1 cellular context compared by ENCODE assay signal in the genomic region with DNA sequence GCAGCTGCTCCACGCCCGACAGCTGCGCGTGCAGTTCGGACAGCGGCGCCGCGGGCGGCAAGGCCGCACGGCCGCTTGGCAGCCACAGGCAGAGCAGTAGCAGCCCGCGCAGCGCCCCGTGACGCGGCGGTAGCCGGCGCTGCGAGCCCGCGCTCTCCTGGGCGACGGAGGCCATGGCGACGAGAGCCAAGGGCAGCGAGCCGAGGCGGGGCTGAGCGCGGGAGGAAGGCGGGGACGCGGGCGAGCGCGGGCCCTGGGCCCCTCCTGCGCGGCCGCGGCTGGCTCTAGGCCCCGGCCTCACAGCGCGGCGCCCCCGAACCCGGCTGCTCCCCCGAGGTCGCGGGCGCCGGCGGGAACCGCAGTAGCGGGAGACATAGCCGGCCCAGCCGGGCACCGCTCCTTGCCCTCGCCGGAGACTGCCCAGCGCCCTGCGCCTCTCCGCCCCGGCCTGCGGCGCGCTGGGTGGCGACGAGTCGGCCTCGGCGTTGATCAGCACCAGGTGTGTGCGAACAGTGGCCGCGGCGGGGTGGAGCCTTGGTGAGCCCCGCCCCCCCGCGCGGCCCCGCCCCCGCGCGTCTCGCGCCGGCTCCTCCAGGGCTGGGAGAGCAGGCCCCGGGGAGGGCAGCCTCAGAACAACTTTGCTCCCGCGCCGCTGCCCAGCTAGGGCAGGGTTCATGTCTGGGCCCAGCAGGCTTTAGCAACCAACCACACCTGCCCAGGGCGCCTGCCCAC.
TF ChIP-seq lines count a peak whose summit lies in the region.

A gene with protein sequence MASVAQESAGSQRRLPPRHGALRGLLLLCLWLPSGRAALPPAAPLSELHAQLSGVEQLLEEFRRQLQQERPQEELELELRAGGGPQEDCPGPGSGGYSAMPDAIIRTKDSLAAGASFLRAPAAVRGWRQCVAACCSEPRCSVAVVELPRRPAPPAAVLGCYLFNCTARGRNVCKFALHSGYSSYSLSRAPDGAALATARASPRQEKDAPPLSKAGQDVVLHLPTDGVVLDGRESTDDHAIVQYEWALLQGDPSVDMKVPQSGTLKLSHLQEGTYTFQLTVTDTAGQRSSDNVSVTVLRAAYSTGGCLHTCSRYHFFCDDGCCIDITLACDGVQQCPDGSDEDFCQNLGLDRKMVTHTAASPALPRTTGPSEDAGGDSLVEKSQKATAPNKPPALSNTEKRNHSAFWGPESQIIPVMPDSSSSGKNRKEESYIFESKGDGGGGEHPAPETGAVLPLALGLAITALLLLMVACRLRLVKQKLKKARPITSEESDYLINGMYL (minus strand): TSS at position 514 of the 732 bp plus-strand sequence. CDS start 339 bp downstream, at position 175.

TF ChIP-seq in HepG2, 621 proteins besides CTCF, POLR2A, EP300 and RAD21 (continued from another document and continues in another):
- TF ChIP-seq PTBP1 (IDR thresholded peaks at IDR 0.05; ENCODE audit: low read depth, low read length, poor library complexity, severe bottlenecking) = no peak
- TF ChIP-seq ZNF17 (CRISPR knock-in tag; IDR thresholded peaks at IDR 0.05) = no peak
- peak; percentile 75; the same call in 1 of the 2 replicates for TF ChIP-seq ZNF232 (CRISPR knock-in tag; IDR thresholded peaks at IDR 0.05; ENCODE audit: borderline replicate concordance)
- TF ChIP-seq SETDB1 (CRISPR knock-in tag; IDR thresholded peaks at IDR 0.05; ENCODE audit: borderline replicate concordance) = no peak
- peak; percentile 60 for TF ChIP-seq ASH2L (IDR thresholded peaks at IDR 0.05; ENCODE audit: insufficient read length, low read depth, low read length)
- TF ChIP-seq, protein P1, sequence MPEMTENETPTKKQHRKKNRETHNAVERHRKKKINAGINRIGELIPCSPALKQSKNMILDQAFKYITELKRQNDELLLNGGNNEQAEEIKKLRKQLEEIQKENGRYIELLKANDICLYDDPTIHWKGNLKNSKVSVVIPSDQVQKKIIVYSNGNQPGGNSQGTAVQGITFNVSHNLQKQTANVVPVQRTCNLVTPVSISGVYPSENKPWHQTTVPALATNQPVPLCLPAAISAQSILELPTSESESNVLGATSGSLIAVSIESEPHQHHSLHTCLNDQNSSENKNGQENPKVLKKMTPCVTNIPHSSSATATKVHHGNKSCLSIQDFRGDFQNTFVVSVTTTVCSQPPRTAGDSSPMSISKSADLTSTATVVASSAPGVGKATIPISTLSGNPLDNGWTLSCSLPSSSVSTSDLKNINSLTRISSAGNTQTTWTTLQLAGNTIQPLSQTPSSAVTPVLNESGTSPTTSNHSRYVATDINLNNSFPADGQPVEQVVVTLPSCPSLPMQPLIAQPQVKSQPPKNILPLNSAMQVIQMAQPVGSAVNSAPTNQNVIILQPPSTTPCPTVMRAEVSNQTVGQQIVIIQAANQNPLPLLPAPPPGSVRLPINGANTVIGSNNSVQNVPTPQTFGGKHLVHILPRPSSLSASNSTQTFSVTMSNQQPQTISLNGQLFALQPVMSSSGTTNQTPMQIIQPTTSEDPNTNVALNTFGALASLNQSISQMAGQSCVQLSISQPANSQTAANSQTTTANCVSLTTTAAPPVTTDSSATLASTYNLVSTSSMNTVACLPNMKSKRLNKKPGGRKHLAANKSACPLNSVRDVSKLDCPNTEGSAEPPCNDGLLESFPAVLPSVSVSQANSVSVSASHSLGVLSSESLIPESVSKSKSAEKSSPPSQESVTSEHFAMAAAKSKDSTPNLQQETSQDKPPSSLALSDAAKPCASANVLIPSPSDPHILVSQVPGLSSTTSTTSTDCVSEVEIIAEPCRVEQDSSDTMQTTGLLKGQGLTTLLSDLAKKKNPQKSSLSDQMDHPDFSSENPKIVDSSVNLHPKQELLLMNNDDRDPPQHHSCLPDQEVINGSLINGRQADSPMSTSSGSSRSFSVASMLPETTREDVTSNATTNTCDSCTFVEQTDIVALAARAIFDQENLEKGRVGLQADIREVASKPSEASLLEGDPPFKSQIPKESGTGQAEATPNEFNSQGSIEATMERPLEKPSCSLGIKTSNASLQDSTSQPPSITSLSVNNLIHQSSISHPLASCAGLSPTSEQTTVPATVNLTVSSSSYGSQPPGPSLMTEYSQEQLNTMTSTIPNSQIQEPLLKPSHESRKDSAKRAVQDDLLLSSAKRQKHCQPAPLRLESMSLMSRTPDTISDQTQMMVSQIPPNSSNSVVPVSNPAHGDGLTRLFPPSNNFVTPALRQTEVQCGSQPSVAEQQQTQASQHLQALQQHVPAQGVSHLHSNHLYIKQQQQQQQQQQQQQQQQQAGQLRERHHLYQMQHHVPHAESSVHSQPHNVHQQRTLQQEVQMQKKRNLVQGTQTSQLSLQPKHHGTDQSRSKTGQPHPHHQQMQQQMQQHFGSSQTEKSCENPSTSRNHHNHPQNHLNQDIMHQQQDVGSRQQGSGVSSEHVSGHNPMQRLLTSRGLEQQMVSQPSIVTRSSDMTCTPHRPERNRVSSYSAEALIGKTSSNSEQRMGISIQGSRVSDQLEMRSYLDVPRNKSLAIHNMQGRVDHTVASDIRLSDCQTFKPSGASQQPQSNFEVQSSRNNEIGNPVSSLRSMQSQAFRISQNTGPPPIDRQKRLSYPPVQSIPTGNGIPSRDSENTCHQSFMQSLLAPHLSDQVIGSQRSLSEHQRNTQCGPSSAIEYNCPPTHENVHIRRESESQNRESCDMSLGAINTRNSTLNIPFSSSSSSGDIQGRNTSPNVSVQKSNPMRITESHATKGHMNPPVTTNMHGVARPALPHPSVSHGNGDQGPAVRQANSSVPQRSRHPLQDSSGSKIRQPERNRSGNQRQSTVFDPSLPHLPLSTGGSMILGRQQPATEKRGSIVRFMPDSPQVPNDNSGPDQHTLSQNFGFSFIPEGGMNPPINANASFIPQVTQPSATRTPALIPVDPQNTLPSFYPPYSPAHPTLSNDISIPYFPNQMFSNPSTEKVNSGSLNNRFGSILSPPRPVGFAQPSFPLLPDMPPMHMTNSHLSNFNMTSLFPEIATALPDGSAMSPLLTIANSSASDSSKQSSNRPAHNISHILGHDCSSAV (CRISPR knock-in tag; IDR thresholded peaks at IDR 0.05; ENCODE audit: borderline replicate concordance) = no peak; the same call in 1 of the 2 replicates
- no peak for TF ChIP-seq MEF2D (CRISPR knock-in tag; IDR thresholded peaks at IDR 0.05)
- TF ChIP-seq REL (CRISPR knock-in tag; conservative IDR thresholded peaks at IDR 0.05) = peak; percentile 72; the same call in 1 of the 2 replicates
- TF ChIP-seq, protein P2, sequence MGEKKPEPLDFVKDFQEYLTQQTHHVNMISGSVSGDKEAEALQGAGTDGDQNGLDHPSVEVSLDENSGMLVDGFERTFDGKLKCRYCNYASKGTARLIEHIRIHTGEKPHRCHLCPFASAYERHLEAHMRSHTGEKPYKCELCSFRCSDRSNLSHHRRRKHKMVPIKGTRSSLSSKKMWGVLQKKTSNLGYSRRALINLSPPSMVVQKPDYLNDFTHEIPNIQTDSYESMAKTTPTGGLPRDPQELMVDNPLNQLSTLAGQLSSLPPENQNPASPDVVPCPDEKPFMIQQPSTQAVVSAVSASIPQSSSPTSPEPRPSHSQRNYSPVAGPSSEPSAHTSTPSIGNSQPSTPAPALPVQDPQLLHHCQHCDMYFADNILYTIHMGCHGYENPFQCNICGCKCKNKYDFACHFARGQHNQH (CRISPR knock-in tag; IDR thresholded peaks at IDR 0.05) = peak; percentile 32; the same call in 1 of the 2 replicates
- TF ChIP-seq, protein P3, sequence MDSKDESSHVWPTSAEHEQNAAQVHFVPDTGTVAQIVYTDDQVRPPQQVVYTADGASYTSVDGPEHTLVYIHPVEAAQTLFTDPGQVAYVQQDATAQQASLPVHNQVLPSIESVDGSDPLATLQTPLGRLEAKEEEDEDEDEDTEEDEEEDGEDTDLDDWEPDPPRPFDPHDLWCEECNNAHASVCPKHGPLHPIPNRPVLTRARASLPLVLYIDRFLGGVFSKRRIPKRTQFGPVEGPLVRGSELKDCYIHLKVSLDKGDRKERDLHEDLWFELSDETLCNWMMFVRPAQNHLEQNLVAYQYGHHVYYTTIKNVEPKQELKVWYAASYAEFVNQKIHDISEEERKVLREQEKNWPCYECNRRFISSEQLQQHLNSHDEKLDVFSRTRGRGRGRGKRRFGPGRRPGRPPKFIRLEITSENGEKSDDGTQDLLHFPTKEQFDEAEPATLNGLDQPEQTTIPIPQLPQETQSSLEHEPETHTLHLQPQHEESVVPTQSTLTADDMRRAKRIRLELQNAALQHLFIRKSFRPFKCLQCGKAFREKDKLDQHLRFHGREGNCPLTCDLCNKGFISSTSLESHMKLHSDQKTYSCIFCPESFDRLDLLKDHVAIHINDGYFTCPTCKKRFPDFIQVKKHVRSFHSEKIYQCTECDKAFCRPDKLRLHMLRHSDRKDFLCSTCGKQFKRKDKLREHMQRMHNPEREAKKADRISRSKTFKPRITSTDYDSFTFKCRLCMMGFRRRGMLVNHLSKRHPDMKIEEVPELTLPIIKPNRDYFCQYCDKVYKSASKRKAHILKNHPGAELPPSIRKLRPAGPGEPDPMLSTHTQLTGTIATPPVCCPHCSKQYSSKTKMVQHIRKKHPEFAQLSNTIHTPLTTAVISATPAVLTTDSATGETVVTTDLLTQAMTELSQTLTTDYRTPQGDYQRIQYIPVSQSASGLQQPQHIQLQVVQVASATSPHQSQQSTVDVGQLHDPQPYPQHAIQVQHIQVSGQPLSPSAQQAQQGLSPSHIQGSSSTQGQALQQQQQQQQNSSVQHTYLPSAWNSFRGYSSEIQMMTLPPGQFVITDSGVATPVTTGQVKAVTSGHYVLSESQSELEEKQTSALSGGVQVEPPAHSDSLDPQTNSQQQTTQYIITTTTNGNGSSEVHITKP (CRISPR knock-in tag; IDR thresholded peaks at IDR 0.05; ENCODE audit: low read depth) = 0 out of 2 replicates have a peak, but pooled peaks have one; percentile 30
- peak; percentile 45; the same call in 1 of the 2 replicates for TF ChIP-seq JUND (CRISPR knock-in tag; IDR thresholded peaks at IDR 0.05)
- TF ChIP-seq, protein P4, sequence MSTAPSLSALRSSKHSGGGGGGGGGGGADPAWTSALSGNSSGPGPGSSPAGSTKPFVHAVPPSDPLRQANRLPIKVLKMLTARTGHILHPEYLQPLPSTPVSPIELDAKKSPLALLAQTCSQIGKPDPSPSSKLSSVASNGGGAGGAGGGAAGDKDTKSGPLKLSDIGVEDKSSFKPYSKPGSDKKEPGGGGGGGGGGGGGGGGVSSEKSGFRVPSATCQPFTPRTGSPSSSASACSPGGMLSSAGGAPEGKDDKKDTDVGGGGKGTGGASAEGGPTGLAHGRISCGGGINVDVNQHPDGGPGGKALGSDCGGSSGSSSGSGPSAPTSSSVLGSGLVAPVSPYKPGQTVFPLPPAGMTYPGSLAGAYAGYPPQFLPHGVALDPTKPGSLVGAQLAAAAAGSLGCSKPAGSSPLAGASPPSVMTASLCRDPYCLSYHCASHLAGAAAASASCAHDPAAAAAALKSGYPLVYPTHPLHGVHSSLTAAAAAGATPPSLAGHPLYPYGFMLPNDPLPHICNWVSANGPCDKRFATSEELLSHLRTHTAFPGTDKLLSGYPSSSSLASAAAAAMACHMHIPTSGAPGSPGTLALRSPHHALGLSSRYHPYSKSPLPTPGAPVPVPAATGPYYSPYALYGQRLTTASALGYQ (CRISPR knock-in tag; IDR thresholded peaks at IDR 0.05) = no peak
- TF ChIP-seq FOXA1 (IDR thresholded peaks at IDR 0.05) = no peak
- peak; percentile 11 for TF ChIP-seq FOXA1 (CRISPR knock-in tag; IDR thresholded peaks at IDR 0.05)
- TF ChIP-seq, protein P5, sequence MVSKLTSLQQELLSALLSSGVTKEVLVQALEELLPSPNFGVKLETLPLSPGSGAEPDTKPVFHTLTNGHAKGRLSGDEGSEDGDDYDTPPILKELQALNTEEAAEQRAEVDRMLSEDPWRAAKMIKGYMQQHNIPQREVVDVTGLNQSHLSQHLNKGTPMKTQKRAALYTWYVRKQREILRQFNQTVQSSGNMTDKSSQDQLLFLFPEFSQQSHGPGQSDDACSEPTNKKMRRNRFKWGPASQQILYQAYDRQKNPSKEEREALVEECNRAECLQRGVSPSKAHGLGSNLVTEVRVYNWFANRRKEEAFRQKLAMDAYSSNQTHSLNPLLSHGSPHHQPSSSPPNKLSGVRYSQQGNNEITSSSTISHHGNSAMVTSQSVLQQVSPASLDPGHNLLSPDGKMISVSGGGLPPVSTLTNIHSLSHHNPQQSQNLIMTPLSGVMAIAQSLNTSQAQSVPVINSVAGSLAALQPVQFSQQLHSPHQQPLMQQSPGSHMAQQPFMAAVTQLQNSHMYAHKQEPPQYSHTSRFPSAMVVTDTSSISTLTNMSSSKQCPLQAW (CRISPR knock-in tag; IDR thresholded peaks at IDR 0.05) = peak; percentile 79
- peak; percentile 35; the same call in 1 of the 2 replicates for TF ChIP-seq SOX5 (CRISPR knock-in tag; IDR thresholded peaks at IDR 0.05; ENCODE audit: borderline replicate concordance)
- no peak for TF ChIP-seq ZKSCAN8 (CRISPR knock-in tag; IDR thresholded peaks at IDR 0.05; ENCODE audit: borderline replicate concordance)
- TF ChIP-seq ZNF260 (CRISPR knock-in tag; IDR thresholded peaks at IDR 0.05; ENCODE audit: borderline replicate concordance, low read depth) = no peak
- no peak for TF ChIP-seq WIZ (CRISPR knock-in tag; IDR thresholded peaks at IDR 0.05)
- TF ChIP-seq RFX1 (IDR thresholded peaks at IDR 0.05) = peak; percentile 64; the same call in 1 of the 2 replicates
- TF ChIP-seq, protein P6, sequence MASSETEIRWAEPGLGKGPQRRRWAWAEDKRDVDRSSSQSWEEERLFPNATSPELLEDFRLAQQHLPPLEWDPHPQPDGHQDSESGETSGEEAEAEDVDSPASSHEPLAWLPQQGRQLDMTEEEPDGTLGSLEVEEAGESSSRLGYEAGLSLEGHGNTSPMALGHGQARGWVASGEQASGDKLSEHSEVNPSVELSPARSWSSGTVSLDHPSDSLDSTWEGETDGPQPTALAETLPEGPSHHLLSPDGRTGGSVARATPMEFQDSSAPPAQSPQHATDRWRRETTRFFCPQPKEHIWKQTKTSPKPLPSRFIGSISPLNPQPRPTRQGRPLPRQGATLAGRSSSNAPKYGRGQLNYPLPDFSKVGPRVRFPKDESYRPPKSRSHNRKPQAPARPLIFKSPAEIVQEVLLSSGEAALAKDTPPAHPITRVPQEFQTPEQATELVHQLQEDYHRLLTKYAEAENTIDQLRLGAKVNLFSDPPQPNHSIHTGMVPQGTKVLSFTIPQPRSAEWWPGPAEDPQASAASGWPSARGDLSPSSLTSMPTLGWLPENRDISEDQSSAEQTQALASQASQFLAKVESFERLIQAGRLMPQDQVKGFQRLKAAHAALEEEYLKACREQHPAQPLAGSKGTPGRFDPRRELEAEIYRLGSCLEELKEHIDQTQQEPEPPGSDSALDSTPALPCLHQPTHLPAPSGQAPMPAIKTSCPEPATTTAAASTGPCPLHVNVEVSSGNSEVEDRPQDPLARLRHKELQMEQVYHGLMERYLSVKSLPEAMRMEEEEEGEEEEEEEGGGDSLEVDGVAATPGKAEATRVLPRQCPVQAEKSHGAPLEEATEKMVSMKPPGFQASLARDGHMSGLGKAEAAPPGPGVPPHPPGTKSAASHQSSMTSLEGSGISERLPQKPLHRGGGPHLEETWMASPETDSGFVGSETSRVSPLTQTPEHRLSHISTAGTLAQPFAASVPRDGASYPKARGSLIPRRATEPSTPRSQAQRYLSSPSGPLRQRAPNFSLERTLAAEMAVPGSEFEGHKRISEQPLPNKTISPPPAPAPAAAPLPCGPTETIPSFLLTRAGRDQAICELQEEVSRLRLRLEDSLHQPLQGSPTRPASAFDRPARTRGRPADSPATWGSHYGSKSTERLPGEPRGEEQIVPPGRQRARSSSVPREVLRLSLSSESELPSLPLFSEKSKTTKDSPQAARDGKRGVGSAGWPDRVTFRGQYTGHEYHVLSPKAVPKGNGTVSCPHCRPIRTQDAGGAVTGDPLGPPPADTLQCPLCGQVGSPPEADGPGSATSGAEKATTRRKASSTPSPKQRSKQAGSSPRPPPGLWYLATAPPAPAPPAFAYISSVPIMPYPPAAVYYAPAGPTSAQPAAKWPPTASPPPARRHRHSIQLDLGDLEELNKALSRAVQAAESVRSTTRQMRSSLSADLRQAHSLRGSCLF (CRISPR knock-in tag; IDR thresholded peaks at IDR 0.05; ENCODE audit: borderline replicate concordance) = no peak
- TF ChIP-seq ZSCAN12 (CRISPR knock-in tag; IDR thresholded peaks at IDR 0.05) = peak; percentile 27; the same call in 1 of the 2 replicates
